1 cellular context compared by ENCODE assay signal in genomic region chr6:37459981-37460800, GRCh38.
TF ChIP-seq lines count a peak whose summit lies in the region.

No MANE protein-coding gene starts in this region.

TF ChIP-seq in H1, 55 proteins besides CTCF, POLR2A, EP300 and RAD21 (continued from another document):
- no peak for TF ChIP-seq YY1 (IDR thresholded peaks at IDR 0.05; ENCODE audit: low read depth, low read length)
- TF ChIP-seq NANOG (IDR thresholded peaks at IDR 0.05; ENCODE audit: insufficient read depth, low read depth, low read length, poor library complexity, severe bottlenecking) = peak; percentile 51
- peak; percentile 66 for TF ChIP-seq CTBP2 (IDR thresholded peaks at IDR 0.05; ENCODE audit: borderline replicate concordance, insufficient read depth, insufficient read length, low read length)
- TF ChIP-seq CREB1 (IDR thresholded peaks at IDR 0.05) = no peak
TF ChIP-seq in H1: peak in this region for 3.
